1 cellular context compared by ENCODE assay signal in the genomic region with DNA sequence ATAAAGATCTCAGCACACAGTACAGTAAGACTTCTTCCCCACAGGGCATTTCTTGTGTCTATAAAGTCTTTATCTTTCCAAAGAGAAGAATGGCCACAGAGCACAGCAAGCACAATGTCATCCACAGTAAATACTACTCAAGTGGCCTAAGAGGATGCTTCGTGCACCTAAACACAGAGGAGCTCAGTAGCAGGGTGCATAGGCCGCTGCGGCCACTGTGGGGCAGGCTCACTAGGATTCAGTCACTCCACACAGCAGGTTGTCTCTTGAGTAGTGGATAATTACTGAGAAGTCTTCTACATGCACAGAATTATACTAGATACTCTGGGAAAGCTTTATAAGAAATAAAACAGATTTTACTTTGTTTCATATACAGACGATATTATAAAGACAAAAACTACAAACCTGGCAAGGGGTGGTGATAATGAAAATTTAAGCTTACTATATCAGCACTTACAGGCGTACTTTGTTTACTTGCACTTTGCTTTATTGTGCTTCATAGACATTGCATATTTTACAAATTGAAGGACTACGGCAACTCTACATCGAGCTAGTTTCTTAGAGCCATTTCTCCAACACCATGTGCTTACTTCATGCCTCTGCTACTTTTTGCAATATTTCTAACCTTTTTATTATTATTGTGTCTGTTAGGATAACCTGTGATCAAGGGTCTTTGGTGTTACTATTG.
TF ChIP-seq lines count a peak whose summit lies in the region.

No MANE protein-coding gene starts in this region.

TF ChIP-seq in IMR-90, 13 proteins besides CTCF, POLR2A, EP300 and RAD21 (continued from another document):
- TF ChIP-seq MXI1 (IDR thresholded peaks at IDR 0.05; ENCODE audit: borderline replicate concordance, low read depth, low read length) (no peak), RCOR1 (IDR thresholded peaks at IDR 0.05; ENCODE audit: insufficient replicate concordance, low read length) (no peak), NFE2L2 (IDR thresholded peaks at IDR 0.05; ENCODE audit: low read depth, low read length) (no peak)
